In the genomic region with DNA sequence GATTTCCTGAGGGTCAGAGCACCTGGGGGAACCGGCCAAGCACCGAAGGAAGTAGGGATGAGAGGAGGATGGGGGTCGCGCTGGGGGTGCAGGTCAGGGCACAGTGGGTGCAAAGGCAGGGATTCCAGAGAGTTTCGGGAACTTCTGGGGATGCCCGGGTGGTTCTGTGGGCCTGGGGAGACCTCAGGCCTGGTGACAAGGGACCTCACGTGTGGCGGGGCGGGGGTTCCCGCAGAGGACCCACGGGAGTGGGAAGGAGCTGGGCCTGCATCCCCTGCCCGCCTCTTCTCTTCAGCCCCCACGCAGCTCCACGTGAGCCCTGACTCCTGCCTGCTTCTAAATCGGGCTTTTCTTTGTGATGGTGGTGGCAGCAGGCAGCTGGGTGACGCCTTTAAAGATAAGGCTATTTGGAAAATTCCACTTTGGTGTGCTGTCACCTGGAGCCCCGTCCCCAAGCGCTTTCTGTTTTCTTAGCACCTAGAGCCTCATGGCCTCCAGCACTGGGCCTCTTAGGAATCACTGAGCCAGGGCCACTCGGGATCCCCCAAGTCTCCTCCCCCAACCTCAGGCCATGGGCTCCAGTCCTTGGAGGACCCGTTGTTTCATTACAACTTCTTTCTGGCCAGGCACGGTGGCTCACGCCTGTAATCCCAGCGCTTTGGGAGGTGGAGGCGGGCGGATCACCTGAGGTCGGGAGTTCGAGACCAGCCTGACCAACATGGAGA, we compare ENCODE assay signal across 26 cellular contexts. TPM values are rescaled to one million over a fixed set of nuclear protein-coding genes. Genes with fewer than 3 reads are reported as not detected.
DNase-seq lines count a peak whose midpoint lies in the region; ATAC-seq and TF ChIP-seq lines count a peak whose summit lies in the region.
"Had no signal": no experiment of that assay in that cellular context is flagged by ENCODE, and none has a peak within 500 bp of the region (broad histone marks: within the 10 kb centered on the region; RNA-seq: fewer than 3 reads in every experiment).

No MANE protein-coding gene starts in this region.

- no peaks in the 10 kb centered on the region for H3K36me3 ChIP-seq in left ventricle myocardium inferior
- H3K36me3 ChIP-seq: heart left ventricle, neutrophil had no signal

- H3K4me3 Mint-ChIP-seq in stimulated activated effector memory CD8-positive, alpha-beta T cell treated with anti-CD3 and anti-CD28 coated beads, Interleukin-12 subunit alpha, Interleukin-12 subunit beta, amount 100 ng/mL, for 72 hours = no peak overlapping the region
- H3K4me3 Mint-ChIP-seq in nephron progenitor cell = no peak overlapping the region
- no peak overlapping the region for H3K4me3 Mint-ChIP-seq in activated naive CD8-positive, alpha-beta T cell treated with anti-CD3 and anti-CD28 coated beads, Interleukin-2, amount 50 U/mL, for 24 hours
- H3K4me3 Mint-ChIP-seq: activated CD8-positive, alpha-beta T cell treated with anti-CD3 and anti-CD28 coated beads, Interleukin-2, amount 10 ng/mL, durations not matched to agents 7 days and 5 days; activated T-cell treated with anti-CD3 and anti-CD28 coated beads, Interleukin-2, amount 50 U/mL, for 4 hours; stimulated activated naive CD8-positive, alpha-beta T cell treated with anti-CD3 and anti-CD28 coated beads, Interleukin-15, Interleukin-2, amounts not matched to agents 100 ng/mL and 50 ng/mL, for 24 hours; T-helper 17 cell had no signal

- H3K9me3 ChIP-seq in left ventricle myocardium inferior (replicated peaks) = no peaks in the 10 kb centered on the region
- H3K9me3 ChIP-seq: heart left ventricle, neutrophil, SK-N-SH had no signal

- intact Hi-C loops in Right ventricle myocardium inferior (cut with DNase I) (no loop called here), left ventricle myocardium inferior (cut with micrococcal nuclease) (loop anchor here (10.0 kb wide), 1 partner anchor 82 kb away; no protein-coding TSS in a partner anchor), left ventricle myocardium superior (cut with micrococcal nuclease) (no loop called here)

- TF ChIP-seq CTCF in left ventricle myocardium inferior (IDR thresholded peaks at IDR 0.05; ENCODE audit: borderline replicate concordance) = no peak
- no peak for TF ChIP-seq CTCF in nephron progenitor cell (IDR thresholded peaks at IDR 0.05)

- DNase-seq in Right ventricle myocardium inferior (ENCODE audit: missing footprints) (peak; percentile 9), left ventricle myocardium inferior (no peak), HuH-7 (ENCODE audit: low spot score) (peak; percentile 67), left ventricle myocardium superior (no peak), nephron progenitor cell (no peak)
- DNase-seq in stimulated activated effector memory CD8-positive, alpha-beta T cell treated with anti-CD3 and anti-CD28 coated beads, Interleukin-12 subunit alpha, Interleukin-12 subunit beta, amount 100 ng/mL, for 72 hours (ENCODE audit: low spot score in 2 of 2) = no peak
- DNase-seq in activated naive CD8-positive, alpha-beta T cell treated with anti-CD3 and anti-CD28 coated beads, Interleukin-2, amount 50 U/mL, for 24 hours = no peak
- DNase-seq: activated CD8-positive, alpha-beta T cell treated with anti-CD3 and anti-CD28 coated beads, Interleukin-2, amount 10 ng/mL, durations not matched to agents 7 days and 5 days; activated naive CD4-positive, alpha-beta T cell treated with Interleukin-2 at 50 U/mL for 16 hours; activated T-cell treated with anti-CD3 and anti-CD28 coated beads, Interleukin-2, amount 50 U/mL, for 4 hours; amniotic stem cell; DMS79; effector memory CD4-positive, alpha-beta T cell; erythroblast; foreskin fibroblast; GF-D8; NCI-H1417 treated with DMSO at 0.1 percent for 48 hours; NCI-H2081 treated with DMSO at 0.1 percent for 48 hours; SK-N-SH; T-helper 17 cell had no signal

- peaks cover 31% of the 10 kb centered on the region for H3K27me3 ChIP-seq in left ventricle myocardium inferior (ENCODE audit: low read depth)
- H3K27me3 ChIP-seq: heart left ventricle had no signal

- H3K27ac Mint-ChIP-seq in stimulated activated effector memory CD8-positive, alpha-beta T cell treated with anti-CD3 and anti-CD28 coated beads, Interleukin-12 subunit alpha, Interleukin-12 subunit beta, amount 100 ng/mL, for 72 hours = peak overlapping the region; percentile 8
- H3K27ac Mint-ChIP-seq in nephron progenitor cell = no peak overlapping the region
- no peak overlapping the region for H3K27ac Mint-ChIP-seq in activated naive CD8-positive, alpha-beta T cell treated with anti-CD3 and anti-CD28 coated beads, Interleukin-2, amount 50 U/mL, for 24 hours
- H3K27ac Mint-ChIP-seq: stimulated activated naive CD8-positive, alpha-beta T cell treated with anti-CD3 and anti-CD28 coated beads, Interleukin-15, Interleukin-2, amounts not matched to agents 100 ng/mL and 50 ng/mL, for 24 hours had no signal

- ATAC-seq in Right ventricle myocardium inferior (peak; percentile 21), left ventricle myocardium superior (peak; percentile 56), GM21526 (IDR thresholded peaks at IDR 0.05; ENCODE audit: low FRiP score, unreplicated experiment) (no peak)
- no peak for ATAC-seq in stimulated activated effector memory CD8-positive, alpha-beta T cell treated with anti-CD3 and anti-CD28 coated beads, Interleukin-12 subunit alpha, Interleukin-12 subunit beta, amount 100 ng/mL, for 72 hours
- no peak for ATAC-seq in activated naive CD8-positive, alpha-beta T cell treated with anti-CD3 and anti-CD28 coated beads, Interleukin-2, amount 50 U/mL, for 24 hours
- ATAC-seq: activated CD4-positive, CD25-positive, alpha-beta regulatory T cell treated with anti-CD3 and anti-CD28 coated beads, Interleukin-2, amount 50 U/mL, for 24 hours; activated CD8-positive, alpha-beta T cell treated with anti-CD3 and anti-CD28 coated beads, Interleukin-2, amount 10 ng/mL, durations not matched to agents 7 days and 5 days; activated T-cell treated with anti-CD3 and anti-CD28 coated beads, Interleukin-2, amount 50 U/mL, for 4 hours; T-helper 17 cell had no signal

- H3K4me1 ChIP-seq in left ventricle myocardium inferior = peaks cover 14% of the 10 kb centered on the region

- H3K4me3 ChIP-seq in left ventricle myocardium inferior = no peak overlapping the region
- H3K4me3 ChIP-seq: heart left ventricle had no signal

- peaks cover 17% of the 10 kb centered on the region for H3K27me3 Mint-ChIP-seq in nephron progenitor cell (ENCODE audit: low read depth, poor library complexity)
- H3K27me3 Mint-ChIP-seq in activated naive CD8-positive, alpha-beta T cell treated with anti-CD3 and anti-CD28 coated beads, Interleukin-2, amount 50 U/mL, for 24 hours = no peaks in the 10 kb centered on the region
- H3K27me3 Mint-ChIP-seq: stimulated activated naive CD8-positive, alpha-beta T cell treated with anti-CD3 and anti-CD28 coated beads, Interleukin-15, Interleukin-2, amounts not matched to agents 100 ng/mL and 50 ng/mL, for 24 hours; T-helper 17 cell had no signal

- no peak overlapping the region for H3K27ac ChIP-seq in left ventricle myocardium inferior (replicated peaks)
- H3K27ac ChIP-seq: heart left ventricle, neutrophil, RWPE1 had no signal

- H3K36me3 Mint-ChIP-seq in stimulated activated effector memory CD8-positive, alpha-beta T cell treated with anti-CD3 and anti-CD28 coated beads, Interleukin-12 subunit alpha, Interleukin-12 subunit beta, amount 100 ng/mL, for 72 hours = peaks cover 11% of the 10 kb centered on the region
- H3K36me3 Mint-ChIP-seq in nephron progenitor cell (ENCODE audit: low read depth) = no peaks in the 10 kb centered on the region
- H3K36me3 Mint-ChIP-seq in activated naive CD8-positive, alpha-beta T cell treated with anti-CD3 and anti-CD28 coated beads, Interleukin-2, amount 50 U/mL, for 24 hours (ENCODE audit: low read depth) = no peaks in the 10 kb centered on the region

- H3K9me3 Mint-ChIP-seq in stimulated activated effector memory CD8-positive, alpha-beta T cell treated with anti-CD3 and anti-CD28 coated beads, Interleukin-12 subunit alpha, Interleukin-12 subunit beta, amount 100 ng/mL, for 72 hours = no peaks in the 10 kb centered on the region
- peaks cover under 1% of the 10 kb centered on the region for H3K9me3 Mint-ChIP-seq in nephron progenitor cell
- H3K9me3 Mint-ChIP-seq in activated naive CD8-positive, alpha-beta T cell treated with anti-CD3 and anti-CD28 coated beads, Interleukin-2, amount 50 U/mL, for 24 hours = no peaks in the 10 kb centered on the region
- H3K9me3 Mint-ChIP-seq: activated T-cell treated with anti-CD3 and anti-CD28 coated beads, Interleukin-2, amount 50 U/mL, for 4 hours; stimulated activated naive CD8-positive, alpha-beta T cell treated with anti-CD3 and anti-CD28 coated beads, Interleukin-15, Interleukin-2, amounts not matched to agents 100 ng/mL and 50 ng/mL, for 24 hours had no signal

- peaks cover 50% of the 10 kb centered on the region for H3K4me1 Mint-ChIP-seq in stimulated activated effector memory CD8-positive, alpha-beta T cell treated with anti-CD3 and anti-CD28 coated beads, Interleukin-12 subunit alpha, Interleukin-12 subunit beta, amount 100 ng/mL, for 72 hours
- H3K4me1 Mint-ChIP-seq in nephron progenitor cell = peaks cover 39% of the 10 kb centered on the region
- peaks cover 25% of the 10 kb centered on the region for H3K4me1 Mint-ChIP-seq in activated naive CD8-positive, alpha-beta T cell treated with anti-CD3 and anti-CD28 coated beads, Interleukin-2, amount 50 U/mL, for 24 hours

RNA-seq across cellular contexts. Expression of a gene that starts 7.1 kb away (rescaled TPM):
- total RNA-seq in Right ventricle myocardium inferior (36.1 TPM), left ventricle myocardium inferior (36.1 TPM), left ventricle myocardium superior (40.4 TPM)

Comparison
In these comparisons a context has a peak if more than half of its experiments do, and no peak if none do; other contexts are left out.
1. DNase-seq: peak in Right ventricle myocardium inferior (single experiment) and HuH-7 (single experiment); none in left ventricle myocardium inferior (single experiment), left ventricle myocardium superior (single experiment), stimulated activated effector memory CD8-positive, alpha-beta T cell treated with anti-CD3 and anti-CD28 coated beads, Interleukin-12 subunit alpha, Interleukin-12 subunit beta, amount 100 ng/mL, for 72 hours (0 of 2), nephron progenitor cell (single experiment) and activated naive CD8-positive, alpha-beta T cell treated with anti-CD3 and anti-CD28 coated beads, Interleukin-2, amount 50 U/mL, for 24 hours (single experiment).
2. ATAC-seq: peak in Right ventricle myocardium inferior (single experiment) and left ventricle myocardium superior (single experiment); none in stimulated activated effector memory CD8-positive, alpha-beta T cell treated with anti-CD3 and anti-CD28 coated beads, Interleukin-12 subunit alpha, Interleukin-12 subunit beta, amount 100 ng/mL, for 72 hours (single experiment), GM21526 (single experiment) and activated naive CD8-positive, alpha-beta T cell treated with anti-CD3 and anti-CD28 coated beads, Interleukin-2, amount 50 U/mL, for 24 hours (single experiment).